Comparison of ENCODE assay signal across 28 cellular contexts in the genomic region with DNA sequence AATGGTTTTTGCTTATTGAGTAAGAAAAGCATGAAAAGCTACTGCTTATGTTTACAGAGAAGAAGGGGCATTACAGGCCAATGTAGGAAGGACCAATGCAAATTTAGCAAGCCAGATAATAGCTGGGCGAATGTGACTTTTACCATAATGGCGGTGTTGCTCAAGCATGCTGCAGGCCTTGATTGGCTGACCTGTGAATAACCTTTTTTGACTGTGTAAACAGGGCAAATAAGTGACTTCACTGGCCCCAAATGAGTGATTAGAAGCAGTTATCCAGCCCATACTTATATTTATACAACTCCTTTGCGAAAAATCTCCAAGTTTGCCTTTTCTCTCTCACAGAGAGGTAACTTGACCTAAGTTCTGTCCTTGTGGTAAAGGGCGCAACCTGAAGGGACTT.
"Had no signal": no experiment of that assay in that cellular context is flagged by ENCODE, and none has a peak within 500 bp of the region (broad histone marks: within the 10 kb centered on the region; RNA-seq: fewer than 3 reads in every experiment).

No MANE protein-coding gene starts in this region.

- H3K9me3 ChIP-seq: colonic mucosa, esophagus muscularis mucosa, esophagus squamous epithelium, gastrocnemius medialis, gastroesophageal sphincter, heart left ventricle, heart right ventricle had no signal

- FAIRE-seq: colon, endometrium, endothelial cell of umbilical vein, frontal cortex had no signal

- ATAC-seq: effector memory CD8-positive, alpha-beta T cell; esophagus mucosa; foreskin keratinocyte; gastrocnemius medialis; gastroesophageal sphincter; heart left ventricle; heart right ventricle had no signal

- H3K27ac ChIP-seq: colonic mucosa, coronary artery, dorsolateral prefrontal cortex, epithelial cell of prostate, esophagus muscularis mucosa, esophagus squamous epithelium, foreskin keratinocyte, gastrocnemius medialis, gastroesophageal sphincter, heart left ventricle, heart right ventricle had no signal

- H3K36me3 ChIP-seq: colonic mucosa, esophagus muscularis mucosa, esophagus squamous epithelium, gastrocnemius medialis, gastroesophageal sphincter, heart left ventricle, heart right ventricle had no signal

- H3K4me1 ChIP-seq: colonic mucosa, esophagus muscularis mucosa, foreskin keratinocyte, gastrocnemius medialis, gastroesophageal sphincter, heart left ventricle, heart right ventricle had no signal

- H3K27me3 ChIP-seq: colonic mucosa, esophagus squamous epithelium, gastrocnemius medialis had no signal

- H3K4me3 ChIP-seq: colonic mucosa, coronary artery, dorsolateral prefrontal cortex, esophagus muscularis mucosa, esophagus squamous epithelium, gastrocnemius medialis, gastroesophageal sphincter, heart left ventricle, heart right ventricle had no signal

- DNase-seq: colonic mucosa; cortex of kidney; dermis blood vessel endothelial cell; dorsolateral prefrontal cortex; effector CD4-positive, alpha-beta T cell; effector CD8-positive, alpha-beta T cell; effector memory CD4-positive, alpha-beta T cell; effector memory CD8-positive, alpha-beta T cell; endodermal cell; erythroblast; esophagus squamous epithelium; foreskin fibroblast; foreskin keratinocyte; foreskin melanocyte; gastrocnemius medialis; glutamatergic neuron; head of caudate nucleus; heart left ventricle; heart right ventricle had no signal
